Comparison of ENCODE assay signal across 9 cellular contexts in the genomic region with DNA sequence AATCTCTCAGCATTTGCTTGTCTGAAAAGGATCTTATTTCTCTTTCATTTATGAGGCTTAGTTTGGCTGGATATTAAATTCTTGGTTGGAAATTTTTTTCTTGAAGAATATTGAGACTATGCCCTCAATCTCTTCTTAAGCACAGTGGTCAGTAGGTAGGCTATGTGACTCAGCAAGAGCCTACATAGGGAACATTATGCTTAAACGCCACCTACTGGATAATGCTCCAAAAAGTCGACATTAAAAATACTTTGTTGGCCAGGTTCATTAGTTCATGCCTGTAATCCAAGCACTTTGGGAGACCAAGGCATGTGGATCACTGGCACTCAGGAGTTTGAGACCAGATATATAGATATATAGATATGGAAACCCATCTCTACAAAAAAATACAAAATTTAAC.
DNase-seq lines count a peak whose midpoint lies in the region; ATAC-seq and TF ChIP-seq lines count a peak whose summit lies in the region.
"Had no signal": no experiment of that assay in that cellular context is flagged by ENCODE, and none has a peak within 500 bp of the region (broad histone marks: within the 10 kb centered on the region; RNA-seq: fewer than 3 reads in every experiment).

No MANE protein-coding gene starts in this region.

- CTCF ChIA-PET in HCT116 (lab: Charles Lee), result interaction anchor here (0.8 to 2.0 kb wide), 3 partner anchors 9 to 415 kb away, joined by 3 to 8 read pairs (median 3); no protein-coding TSS in a partner anchor
- CTCF ChIA-PET in RWPE1 (lab: Yijun Ruan, JAX), result interaction anchor here (0.6 to 1.0 kb wide), 4 partner anchors 27 to 609 kb away, joined by 3 to 4 read pairs (median 3); no protein-coding TSS in a partner anchor

- H3K9me3 ChIP-seq in HCT116 (ENCODE audit: control insufficient read depth in 1 of 2, insufficient read depth in 1 of 2, low read depth in 1 of 2, low read length in 2 of 2), result no peaks in the 10 kb centered on the region

- TF ChIP-seq POLR2A in HCT116 (IDR thresholded peaks at IDR 0.05; ENCODE audit: borderline replicate concordance, extremely low read depth, insufficient read depth, insufficient read length), result no peak

- peak; percentile 74 for TF ChIP-seq RAD21 in HCT116 (IDR thresholded peaks at IDR 0.05; ENCODE audit: low read depth)

- no peaks in the 10 kb centered on the region for H3K4me1 ChIP-seq in HCT116 (ENCODE audit: control insufficient read depth in 1 of 2, insufficient read depth in 2 of 2, low read length in 2 of 2)

- no peak overlapping the region for H3K4me2 ChIP-seq in HCT116 (ENCODE audit: low read length)

- TF ChIP-seq CTCF in HCT116 (IDR thresholded peaks at IDR 0.05 in 2 of 3, conservative IDR thresholded peaks at IDR 0.05 in 1 of 3; ENCODE audit: borderline replicate concordance in 1 of 3, insufficient read depth in 1 of 3, low read depth in 2 of 3, low read length in 2 of 3), result peak; percentile 47 to 59 (median 55); a peak in 5 of 6 replicates
- no peak for TF ChIP-seq CTCF in RWPE1 (conservative IDR thresholded peaks at IDR 0.05; ENCODE audit: low read depth)

- H3K9ac ChIP-seq in HCT116 (ENCODE audit: low read length), result no peak overlapping the region

- peaks cover 0 to 22% of the 10 kb centered on the region in 2 donors for H3K36me3 Mint-ChIP-seq in activated naive CD4-positive, alpha-beta T cell treated with anti-CD3 and anti-CD28 coated beads, Interleukin-2, amount 50 U/mL, for 72 hours

- no peaks in the 10 kb centered on the region for H4K20me1 ChIP-seq in HCT116 (ENCODE audit: insufficient read depth)

- no peaks in the 10 kb centered on the region for H3K36me3 ChIP-seq in HCT116 (ENCODE audit: control insufficient read depth in 1 of 2, insufficient read depth in 2 of 2, low read length in 2 of 2)

- RAD21 ChIA-PET in HCT116 (lab: Charles Lee; ENCODE audit: low non-redundant PET in 1 of 2, low total read pairs in 2 of 2, uncharacterized antibody in 2 of 2, unreplicated experiment in 2 of 2), result no interaction called here

- H3K9me2 ChIP-seq in HCT116 (ENCODE audit: insufficient read depth), result no peaks in the 10 kb centered on the region

- no peak overlapping the region for H3K4me3 ChIP-seq in HCT116 (replicated peaks in 1 of 2; ENCODE audit: low read depth in 1 of 2, low read length in 2 of 2)

- intact Hi-C loops in HCT116 (cut with micrococcal nuclease) (loop anchor here (1.0 to 10.0 kb wide), 4 partner anchors 418 to 692 kb away; no protein-coding TSS in a partner anchor), head of caudate nucleus (cut with DNase I) (no loop called here)

- peaks cover 17 to 30% of the 10 kb centered on the region in 2 donors for H3K9me3 Mint-ChIP-seq in activated naive CD4-positive, alpha-beta T cell treated with anti-CD3 and anti-CD28 coated beads, Interleukin-2, amount 50 U/mL, for 72 hours

- DNase-seq in COLO829 (ENCODE audit: low spot score), result peak; percentile 36
- peak; percentile 53 for DNase-seq in HCT116 (ENCODE audit: low read depth, low spot score)
- DNase-seq in RWPE1 (ENCODE audit: low spot score), result peak; percentile 44
- DNase-seq in iPS DF 4.7 (ENCODE audit: extremely low read depth, low spot score), result peak; percentile 30
- no peak for DNase-seq in central memory CD4-positive, alpha-beta T cell
- no peak for DNase-seq in head of caudate nucleus
- no peak for DNase-seq in activated naive CD4-positive, alpha-beta T cell treated with anti-CD3 and anti-CD28 coated beads, Interleukin-2, amount 50 U/mL, for 72 hours (ENCODE audit: low spot score in 2 of 2)
- no peak for DNase-seq in stimulated activated CD4-positive, alpha-beta T cell treated with anti-CD3 and anti-CD28 coated beads, Interleukin-15, amount 100 ng/mL, for 24 hours
- DNase-seq: NCI-H510A treated with DMSO at 0.1 percent for 48 hours had no signal

- ATAC-seq in HCT116, result peak; percentile 95
- no peak for ATAC-seq in activated naive CD4-positive, alpha-beta T cell treated with anti-CD3 and anti-CD28 coated beads, Interleukin-2, amount 50 U/mL, for 72 hours

- H3K79me2 ChIP-seq in HCT116 (ENCODE audit: insufficient read depth, low read length), result no peaks in the 10 kb centered on the region

- no TSS peak for BruUV-seq in HCT116 (replicated peaks; lab: Mats Ljungman, UMichigan)

- H2AFZ ChIP-seq in HCT116 (ENCODE audit: low read depth, low read length, poor library complexity, severe bottlenecking), result no peak overlapping the region

- no peak overlapping the region for H3K27ac Mint-ChIP-seq in activated naive CD4-positive, alpha-beta T cell treated with anti-CD3 and anti-CD28 coated beads, Interleukin-2, amount 50 U/mL, for 72 hours

- H3K27ac ChIP-seq in HCT116 (ENCODE audit: low read depth, low read length) (no peak overlapping the region), RWPE1 (no peak overlapping the region)

- POLR2A ChIA-PET in HCT116 (lab: Charles Lee) (no interaction called here), RWPE1 (lab: Yijun Ruan, JAX; ENCODE audit: low non-redundant PET) (no interaction called here)

- no peaks in the 10 kb centered on the region for H3K27me3 ChIP-seq in HCT116 (ENCODE audit: insufficient read depth, low read length)

TF ChIP-seq in HCT116, 20 proteins besides CTCF, POLR2A, EP300 and RAD21:
- no peak for TF ChIP-seq SRF (IDR thresholded peaks at IDR 0.05; ENCODE audit: low read depth)
- no peak for TF ChIP-seq JUND (IDR thresholded peaks at IDR 0.05)
- no peak for TF ChIP-seq YY1 (IDR thresholded peaks at IDR 0.05; ENCODE audit: extremely low read depth, insufficient replicate concordance, low read depth, low read length)
- TF ChIP-seq ZNF274 (IDR thresholded peaks at IDR 0.05; ENCODE audit: low read depth, low read length), result no peak
- TF ChIP-seq EZH2 (IDR thresholded peaks at IDR 0.05), result no peak
- no peak for TF ChIP-seq EGR1 (IDR thresholded peaks at IDR 0.05; ENCODE audit: low read depth)
- peak; percentile 30; the same call in 1 of the 2 replicates for TF ChIP-seq CBX3 (IDR thresholded peaks at IDR 0.05; ENCODE audit: low read depth)

Comparison
In these comparisons a context has a peak if more than half of its experiments do, and no peak if none do; other contexts are left out.
1. DNase-seq: peak in COLO829 (single experiment), HCT116 (single experiment), RWPE1 (single experiment) and iPS DF 4.7 (single experiment); none in central memory CD4-positive, alpha-beta T cell (single experiment), head of caudate nucleus (0 of 42), activated naive CD4-positive, alpha-beta T cell treated with anti-CD3 and anti-CD28 coated beads, Interleukin-2, amount 50 U/mL, for 72 hours (0 of 2) and stimulated activated CD4-positive, alpha-beta T cell treated with anti-CD3 and anti-CD28 coated beads, Interleukin-15, amount 100 ng/mL, for 24 hours (single experiment).